Comparison of ENCODE assay signal across 21 cellular contexts in the genomic region with DNA sequence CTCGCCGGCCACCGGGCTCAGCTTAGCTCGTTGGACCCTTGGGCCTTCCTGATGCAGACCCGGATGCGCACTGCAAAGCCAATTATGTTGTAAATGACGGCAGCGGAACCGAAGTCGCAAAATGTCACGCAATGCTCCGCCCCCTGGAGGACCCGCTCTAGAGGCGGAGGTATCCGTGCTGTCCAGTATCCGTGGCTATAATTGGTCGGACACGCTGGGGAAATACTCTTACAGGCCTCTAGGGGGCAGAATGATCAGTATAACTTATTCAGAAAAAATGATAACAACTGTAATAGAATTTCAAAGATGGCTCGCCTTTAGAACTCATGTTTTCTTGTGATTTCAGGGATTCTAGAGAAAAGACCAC. TPM values are rescaled to one million over a fixed set of nuclear protein-coding genes. Genes with fewer than 3 reads are reported as not detected.
A peak's percentile ranks its signal among the peaks of the same experiment; 100 is the strongest.
DNase-seq lines count a peak whose midpoint lies in the region; ATAC-seq and TF ChIP-seq lines count a peak whose summit lies in the region.
"Had no signal": no experiment of that assay in that cellular context is flagged by ENCODE, and none has a peak within 500 bp of the region (broad histone marks: within the 10 kb centered on the region; RNA-seq: fewer than 3 reads in every experiment).

PRR23B (minus strand) TSS at position 59 of the 367 bp plus-strand sequence. CDS start 265 bp downstream, outside the sequence.

- H3K4me3 Mint-ChIP-seq in activated naive CD8-positive, alpha-beta T cell treated with anti-CD3 and anti-CD28 coated beads, Interleukin-2, amount 50 U/mL, for 24 hours = no peak within 1 kb of the TSS
- H3K4me3 Mint-ChIP-seq: dendritic cell treated with granulocyte-macrophage colony-stimulating factor and Interleukin-4, amounts not matched to agents 40 ng/mL and 50 ng/mL, for 4 days; stimulated activated naive CD8-positive, alpha-beta T cell treated with anti-CD3 and anti-CD28 coated beads, Interleukin-15, amount 100 ng/mL, for 72 hours had no signal

- H3K36me3 Mint-ChIP-seq in activated naive CD8-positive, alpha-beta T cell treated with anti-CD3 and anti-CD28 coated beads, Interleukin-2, amount 50 U/mL, for 24 hours (ENCODE audit: low read depth) = no peaks in the 10 kb centered on the region

- no peaks in the 10 kb centered on the region for H3K4me1 ChIP-seq in testis

- H3K27me3 ChIP-seq in testis = no peaks in the 10 kb centered on the region

- H3K4me1 Mint-ChIP-seq in activated naive CD8-positive, alpha-beta T cell treated with anti-CD3 and anti-CD28 coated beads, Interleukin-2, amount 50 U/mL, for 24 hours = no peaks in the 10 kb centered on the region
- H3K4me1 Mint-ChIP-seq: stimulated activated naive CD8-positive, alpha-beta T cell treated with anti-CD3 and anti-CD28 coated beads, Interleukin-15, amount 100 ng/mL, for 72 hours had no signal

- TF ChIP-seq CTCF in fibroblast of villous mesenchyme (IDR thresholded peaks at IDR 0.05; ENCODE audit: insufficient read depth, low read depth, low read length) = peak; percentile 24
- TF ChIP-seq CTCF in testis (IDR thresholded peaks at IDR 0.05) = peak in 2 of 3 experiments; percentile 25 to 48

- intact Hi-C loops in testis (cut with DNase I; ENCODE audit: low total_unique reads) = no loop called here

- ATAC-seq in HG02870 (IDR thresholded peaks at IDR 0.05; ENCODE audit: unreplicated experiment) (no peak), HG03175 (IDR thresholded peaks at IDR 0.05; ENCODE audit: unreplicated experiment) (no peak)
- ATAC-seq in activated naive CD8-positive, alpha-beta T cell treated with anti-CD3 and anti-CD28 coated beads, Interleukin-2, amount 50 U/mL, for 24 hours = no peak

- no peak within 1 kb of the TSS for H3K27ac ChIP-seq in testis
- H3K27ac ChIP-seq: neutrophil had no signal

- no peaks in the 10 kb centered on the region for H3K36me3 ChIP-seq in testis (ENCODE audit: low read depth, missing control alignments)
- H3K36me3 ChIP-seq: neutrophil had no signal

- no peaks in the 10 kb centered on the region for H3K9me3 ChIP-seq in testis

- WGBS in testis, 2 donors = 64 to 65% methylated on average over 17 to 19 of the region's 19 CpGs

- no peak for TF ChIP-seq POLR2A in testis (IDR thresholded peaks at IDR 0.05)

- peaks cover 8% of the 10 kb centered on the region for H3K27me3 Mint-ChIP-seq in activated naive CD8-positive, alpha-beta T cell treated with anti-CD3 and anti-CD28 coated beads, Interleukin-2, amount 50 U/mL, for 24 hours

- H3K4me3 ChIP-seq in fibroblast of villous mesenchyme (ENCODE audit: low read depth, low read length) (no peak within 1 kb of the TSS), testis (peak within 1 kb of the TSS; percentile 42 to 52)

- H3K27ac Mint-ChIP-seq in activated naive CD8-positive, alpha-beta T cell treated with anti-CD3 and anti-CD28 coated beads, Interleukin-2, amount 50 U/mL, for 24 hours = no peak within 1 kb of the TSS
- H3K27ac Mint-ChIP-seq: dendritic cell treated with granulocyte-macrophage colony-stimulating factor and Interleukin-4, amounts not matched to agents 40 ng/mL and 50 ng/mL, for 4 days had no signal

- peaks cover 5% of the 10 kb centered on the region for H3K9me3 Mint-ChIP-seq in activated naive CD8-positive, alpha-beta T cell treated with anti-CD3 and anti-CD28 coated beads, Interleukin-2, amount 50 U/mL, for 24 hours

- DNase-seq in SKM-1 (lab: John Stamatoyannopoulos, UW; ENCODE audit: unreplicated experiment) (peak; percentile 1), SKM-1 treated with dmso at 0.1 percent for 144 hours (lab: John Stamatoyannopoulos, UW; ENCODE audit: unreplicated experiment) (no peak), OCI-M1 (lab: John Stamatoyannopoulos, UW) (peak; percentile 20), fibroblast of villous mesenchyme (ENCODE audit: low read depth) (no peak), testis (peak; percentile 64)
- DNase-seq in activated naive CD8-positive, alpha-beta T cell treated with anti-CD3 and anti-CD28 coated beads, Interleukin-2, amount 50 U/mL, for 24 hours = no peak
- DNase-seq: activated CD4-positive, alpha-beta T cell treated with anti-CD3 and anti-CD28 coated beads, Interleukin-2, amount 50 U/mL, for 48 hours; activated effector memory CD4-positive, alpha-beta T cell treated with Interleukin-2 at 50 U/mL for 16 hours; aorta; COR-L47; NCI-H187; RPMI8226; stimulated activated naive CD8-positive, alpha-beta T cell treated with anti-CD3 and anti-CD28 coated beads, Interleukin-15, amount 100 ng/mL, for 72 hours; T-helper 9 cell had no signal

RNA-seq across cellular contexts. Expression of gene PRR23B, which starts in this region (rescaled TPM):
- not detected in 2 replicates for total RNA-seq in fibroblast of villous mesenchyme
- total RNA-seq in testis = 1 to 10 TPM in 1 of 2 donors, under 1 TPM in 1; 0.93 to 3.7 TPM
- 1.8 TPM for polyA plus RNA-seq in testis (ENCODE audit: insufficient read depth, low read depth, low replicate concordance)
- total RNA-seq: aorta, fibroblast of lung, LHCN-M2, skeletal muscle tissue had no signal
- polyA plus RNA-seq: fibroblast of lung had no signal

Comparison
In these comparisons a context has a peak if more than half of its experiments do, and no peak if none do; other contexts are left out.
1. DNase-seq: peak in SKM-1 (single experiment), OCI-M1 (single experiment) and testis (single experiment); none in SKM-1 treated with dmso at 0.1 percent for 144 hours (single experiment), fibroblast of villous mesenchyme (single experiment) and activated naive CD8-positive, alpha-beta T cell treated with anti-CD3 and anti-CD28 coated beads, Interleukin-2, amount 50 U/mL, for 24 hours (single experiment).